1 cellular context compared by ENCODE assay signal in the genomic region with DNA sequence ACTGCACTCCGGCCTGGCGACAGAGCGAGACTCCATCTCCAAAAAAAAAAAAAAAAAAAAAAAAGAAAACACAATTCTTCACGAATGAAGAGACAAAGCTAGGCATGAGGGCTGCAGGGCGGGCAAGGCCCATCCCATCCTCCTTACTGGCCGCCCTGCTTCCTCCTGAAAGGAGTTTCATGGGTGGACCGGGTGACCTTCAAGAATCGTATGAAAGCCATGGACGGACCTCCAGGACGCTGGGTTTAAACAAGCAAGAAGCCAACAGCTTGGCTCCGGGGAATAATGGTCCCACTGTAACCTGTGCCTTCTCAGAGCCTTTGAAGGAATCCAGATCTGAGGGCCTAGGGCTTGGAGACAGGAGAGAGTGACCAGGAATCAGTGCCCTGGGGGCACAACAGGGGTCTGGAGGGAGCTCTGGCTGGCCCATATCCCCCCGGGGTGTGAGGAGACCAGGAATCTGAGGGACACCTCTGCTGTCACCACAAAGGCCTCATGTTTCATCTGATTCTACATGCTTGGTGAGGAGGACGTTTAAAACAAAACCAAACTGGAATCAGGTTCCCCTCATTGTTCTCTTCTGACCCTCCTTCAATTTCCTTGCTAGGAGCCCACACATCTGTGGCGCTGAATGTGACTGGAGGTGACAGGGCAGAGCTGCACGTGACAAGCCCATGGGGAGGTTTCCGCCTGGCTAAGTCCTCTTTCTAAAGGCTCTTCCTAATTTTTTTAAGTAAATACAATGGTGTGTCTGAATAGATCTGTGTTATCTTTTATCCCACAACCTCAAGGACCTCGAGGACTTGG.
TF ChIP-seq lines count a peak whose summit lies in the region.

No MANE protein-coding gene starts in this region.

TF ChIP-seq in SK-N-SH treated with all-trans-retinoic acid at 6 μM for 48 hours, 23 proteins besides CTCF, POLR2A, EP300 and RAD21 (continued from another document):
- TF ChIP-seq PATZ1 (CRISPR knock-in tag; IDR thresholded peaks at IDR 0.05; ENCODE audit: borderline replicate concordance) (no peak), CSDC2 (CRISPR knock-in tag; IDR thresholded peaks at IDR 0.05) (no peak), CSRNP3 (CRISPR knock-in tag; IDR thresholded peaks at IDR 0.05) (no peak), PPARA (CRISPR knock-in tag; IDR thresholded peaks at IDR 0.05; ENCODE audit: borderline replicate concordance) (no peak), ESRRG (CRISPR knock-in tag; IDR thresholded peaks at IDR 0.05) (no peak), ZFP3 (CRISPR knock-in tag; IDR thresholded peaks at IDR 0.05) (no peak), ZNF70 (CRISPR knock-in tag; IDR thresholded peaks at IDR 0.05) (no peak), BACH2 (CRISPR knock-in tag; IDR thresholded peaks at IDR 0.05; ENCODE audit: borderline replicate concordance) (no peak), SNAI2 (CRISPR knock-in tag; IDR thresholded peaks at IDR 0.05) (no peak), TOX (CRISPR knock-in tag; IDR thresholded peaks at IDR 0.05; ENCODE audit: borderline replicate concordance) (no peak)
- TF ChIP-seq, protein P1, sequence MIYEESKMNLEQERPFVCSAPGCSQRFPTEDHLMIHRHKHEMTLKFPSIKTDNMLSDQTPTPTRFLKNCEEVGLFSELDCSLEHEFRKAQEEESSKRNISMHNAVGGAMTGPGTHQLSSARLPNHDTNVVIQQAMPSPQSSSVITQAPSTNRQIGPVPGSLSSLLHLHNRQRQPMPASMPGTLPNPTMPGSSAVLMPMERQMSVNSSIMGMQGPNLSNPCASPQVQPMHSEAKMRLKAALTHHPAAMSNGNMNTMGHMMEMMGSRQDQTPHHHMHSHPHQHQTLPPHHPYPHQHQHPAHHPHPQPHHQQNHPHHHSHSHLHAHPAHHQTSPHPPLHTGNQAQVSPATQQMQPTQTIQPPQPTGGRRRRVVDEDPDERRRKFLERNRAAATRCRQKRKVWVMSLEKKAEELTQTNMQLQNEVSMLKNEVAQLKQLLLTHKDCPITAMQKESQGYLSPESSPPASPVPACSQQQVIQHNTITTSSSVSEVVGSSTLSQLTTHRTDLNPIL (CRISPR knock-in tag; IDR thresholded peaks at IDR 0.05; ENCODE audit: low read depth) = no peak
